25 cellular contexts compared by ENCODE assay signal in the genomic region with DNA sequence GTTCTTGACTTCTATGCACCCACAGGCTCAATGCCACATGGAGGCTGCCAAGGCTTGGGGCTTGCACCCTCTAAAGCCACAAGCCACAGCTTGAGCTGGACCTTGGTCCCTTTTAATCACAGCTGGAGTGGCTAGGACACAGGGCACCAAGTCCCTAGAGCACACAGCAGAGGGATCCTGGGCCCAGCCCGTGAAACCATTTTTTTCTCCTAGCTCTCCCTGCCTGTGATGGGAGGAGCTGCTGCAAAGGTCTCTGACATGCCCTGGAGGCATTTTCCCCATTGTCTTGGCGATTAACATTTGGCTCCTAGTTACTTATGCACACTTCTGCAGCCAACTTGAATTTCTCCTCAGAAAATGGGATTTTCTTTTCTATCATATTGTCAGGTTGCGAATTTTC.
DNase-seq lines count a peak whose midpoint lies in the region; ATAC-seq and TF ChIP-seq lines count a peak whose summit lies in the region.
"Had no signal": no experiment of that assay in that cellular context is flagged by ENCODE, and none has a peak within 500 bp of the region (broad histone marks: within the 10 kb centered on the region; RNA-seq: fewer than 3 reads in every experiment).

No MANE protein-coding gene starts in this region.

- no peak overlapping the region for H2AK5ac ChIP-seq in mesendoderm (ENCODE audit: low read length)

- H3K4me3 ChIP-seq in GM23338, result no peak overlapping the region
- no peak overlapping the region for H3K4me3 ChIP-seq in NT2/D1 (ENCODE audit: insufficient read length, low read depth)
- no peak overlapping the region for H3K4me3 ChIP-seq in mesendoderm (ENCODE audit: low read length)
- H3K4me3 ChIP-seq in vagina, result no peak overlapping the region
- H3K4me3 ChIP-seq in prostate gland, result no peak overlapping the region
- H3K4me3 ChIP-seq: BLaER1 had no signal

- H3K9me2 ChIP-seq in GM23338 (ENCODE audit: insufficient read depth), result 0 out of 2 replicates have a peak, but pooled peaks cover 3% of the 10 kb centered on the region

- H3K27ac Mint-ChIP-seq in GM23338 (no peak overlapping the region), WTC11 (no peak overlapping the region)
- H3K27ac Mint-ChIP-seq: CD14-positive monocyte; CD4-positive, alpha-beta memory T cell; CD8-positive, alpha-beta memory T cell had no signal

- H3K36me3 Mint-ChIP-seq in GM23338 (ENCODE audit: low read depth), result peaks cover 32% of the 10 kb centered on the region
- H3K36me3 Mint-ChIP-seq in WTC11, result peaks cover 22% of the 10 kb centered on the region
- H3K36me3 Mint-ChIP-seq: CD14-positive monocyte; CD4-positive, alpha-beta memory T cell; CD4-positive, CD25-positive, alpha-beta regulatory T cell; CD8-positive, alpha-beta memory T cell had no signal

- no peak for TF ChIP-seq CTCF in GM23338 (conservative IDR thresholded peaks at IDR 0.05; ENCODE audit: low read depth in 2 of 2)
- TF ChIP-seq CTCF in WTC11 (IDR thresholded peaks at IDR 0.05), result no peak
- no peak for TF ChIP-seq CTCF in vagina (IDR thresholded peaks at IDR 0.05)
- no peak for TF ChIP-seq CTCF in prostate gland (IDR thresholded peaks at IDR 0.05)

- peak; percentile 27 for DNase-seq in GM23338 (ENCODE audit: low spot score)
- DNase-seq in NT2/D1 (ENCODE audit: low read depth, low spot score), result peak; percentile 3
- DNase-seq in WTC11 (ENCODE audit: low spot score), result no peak
- peak; percentile 22 for DNase-seq in mesendoderm
- no peak for DNase-seq in SHP77 treated with DMSO at 0.1 percent for 48 hours (lab: John Stamatoyannopoulos, UW)
- no peak for DNase-seq in vagina (ENCODE audit: extremely low spot score in 2 of 2)
- no peak for DNase-seq in prostate gland (ENCODE audit: low spot score)
- DNase-seq: 8988T; ACHN; BE2C; C1 segment of cervical spinal cord; CD4-positive, alpha-beta memory T cell; CD4-positive, CD25-positive, alpha-beta regulatory T cell; CD8-positive, alpha-beta memory T cell; COR-L47; DMS 273 treated with DMSO at 0.1 percent for 48 hours; DMS153; DMS53; DMS79; DND-41; EL; GF-D8 had no signal

- H3K9ac ChIP-seq in NT2/D1 (ENCODE audit: insufficient read length, low read depth), result no peak overlapping the region
- H3K9ac ChIP-seq in mesendoderm (ENCODE audit: low read length), result no peak overlapping the region
- H3K9ac ChIP-seq: BLaER1 had no signal

- H3K79me2 ChIP-seq in GM23338 (replicated peaks; ENCODE audit: insufficient read depth) (no peaks in the 10 kb centered on the region), mesendoderm (ENCODE audit: control insufficient read depth, insufficient read depth, low read length) (no peaks in the 10 kb centered on the region)

- no peak overlapping the region for H2BK120ac ChIP-seq in mesendoderm (ENCODE audit: low read depth, low read length)

- ATAC-seq in GM23338 (peak; percentile 73), WTC11 (peak; percentile 62)
- ATAC-seq in activated CD4-positive, CD25-positive, alpha-beta regulatory T cell treated with anti-CD3 and anti-CD28 coated beads, Interleukin-2, amount 50 U/mL, for 24 hours, result no peak

- no peak overlapping the region for H3K56ac ChIP-seq in mesendoderm (ENCODE audit: low read length)

- no peak overlapping the region for H4K8ac ChIP-seq in mesendoderm (ENCODE audit: low read depth, low read length)

- no peak overlapping the region for H3K18ac ChIP-seq in mesendoderm (ENCODE audit: low read length)

- no peaks in the 10 kb centered on the region for H3K27me3 ChIP-seq in GM23338 (ENCODE audit: insufficient read depth)
- H3K27me3 ChIP-seq in NT2/D1 (ENCODE audit: insufficient read depth, insufficient read length), result no peaks in the 10 kb centered on the region
- H3K27me3 ChIP-seq in mesendoderm (ENCODE audit: insufficient read depth, low read length, poor library complexity), result no peaks in the 10 kb centered on the region
- no peaks in the 10 kb centered on the region for H3K27me3 ChIP-seq in vagina
- H3K27me3 ChIP-seq in prostate gland (replicated peaks; ENCODE audit: insufficient read depth), result no peaks in the 10 kb centered on the region
- H3K27me3 ChIP-seq: BE2C, BLaER1 had no signal

- no peak overlapping the region for H3K4me3 Mint-ChIP-seq in GM23338
- H3K4me3 Mint-ChIP-seq in WTC11, result no peak overlapping the region
- H3K4me3 Mint-ChIP-seq: CD14-positive monocyte; CD4-positive, alpha-beta memory T cell; CD4-positive, CD25-positive, alpha-beta regulatory T cell; CD8-positive, alpha-beta memory T cell had no signal

- no peak overlapping the region for H3K4ac ChIP-seq in mesendoderm (ENCODE audit: low read depth, low read length)

- H2BK5ac ChIP-seq in mesendoderm (ENCODE audit: low read length), result no peak overlapping the region

- intact Hi-C loops in vagina (cut with DNase I) (no loop called here), prostate gland (cut with DNase I) (no loop called here)

- TF ChIP-seq POLR2A in vagina (IDR thresholded peaks at IDR 0.05), result no peak
- no peak for TF ChIP-seq POLR2A in prostate gland (IDR thresholded peaks at IDR 0.05)

- no peak overlapping the region for H2AFZ ChIP-seq in GM23338

- H2BK15ac ChIP-seq in mesendoderm (replicated peaks; ENCODE audit: low read depth), result no peak overlapping the region

- POLR2A ChIA-PET in WTC11 (lab: Charles Lee), result no interaction called here

- peaks cover 1% of the 10 kb centered on the region for H3K79me1 ChIP-seq in mesendoderm (ENCODE audit: low read length)

- no peak overlapping the region for H3K27ac ChIP-seq in GM23338 (ENCODE audit: low read depth)
- no peak overlapping the region for H3K27ac ChIP-seq in mesendoderm (ENCODE audit: low read depth, low read length)
- no peak overlapping the region for H3K27ac ChIP-seq in vagina
- no peak overlapping the region for H3K27ac ChIP-seq in prostate gland
- H3K27ac ChIP-seq: BLaER1 had no signal

- H3K27me3 Mint-ChIP-seq in GM23338 (ENCODE audit: insufficient read depth, low read depth, poor library complexity) (peaks cover 7% of the 10 kb centered on the region), WTC11 (ENCODE audit: low read depth) (no peaks in the 10 kb centered on the region; the same call in 1 of the 2 replicates)
- H3K27me3 Mint-ChIP-seq: CD4-positive, alpha-beta memory T cell; CD4-positive, CD25-positive, alpha-beta regulatory T cell; CD8-positive, alpha-beta memory T cell had no signal

- H3K9me3 Mint-ChIP-seq in GM23338 (peaks cover 13% of the 10 kb centered on the region; the same call in 2 of the 3 replicates), WTC11 (peaks cover 17% of the 10 kb centered on the region)

- WGBS in mesendoderm (ENCODE audit: extremely low coverage, insufficient coverage, low lambda C conversion rate), result no CpG with 5 or more reads among the region's 3 CpGs
- 74% methylated on average over 3 of the region's 3 CpGs for WGBS in prostate gland

- H3K4me1 Mint-ChIP-seq in GM23338 (peaks cover 24% of the 10 kb centered on the region), WTC11 (peaks cover 22% of the 10 kb centered on the region)
- H3K4me1 Mint-ChIP-seq: CD14-positive monocyte; CD4-positive, alpha-beta memory T cell; CD8-positive, alpha-beta memory T cell had no signal

- H4K20me1 ChIP-seq in GM23338 (replicated peaks; ENCODE audit: insufficient read depth), result 0 out of 2 replicates have a peak, but pooled peaks cover 3% of the 10 kb centered on the region
- H4K20me1 ChIP-seq: BLaER1 had no signal

- no peak overlapping the region for H3K23ac ChIP-seq in mesendoderm (ENCODE audit: low read length)

- H3K4me2 ChIP-seq in GM23338, result no peak overlapping the region
- no peak overlapping the region for H3K4me2 ChIP-seq in mesendoderm (ENCODE audit: low read length)
- H3K4me2 ChIP-seq: BLaER1 had no signal

- no peaks in the 10 kb centered on the region for H3F3A ChIP-seq in GM23338 (replicated peaks; ENCODE audit: low read depth)

- H3K36me3 ChIP-seq in GM23338 (ENCODE audit: insufficient read depth), result no peaks in the 10 kb centered on the region
- H3K36me3 ChIP-seq in NT2/D1 (ENCODE audit: insufficient read depth, insufficient read length, low read length), result no peaks in the 10 kb centered on the region
- H3K36me3 ChIP-seq in mesendoderm (ENCODE audit: control insufficient read depth, insufficient read depth, low read length), result no peaks in the 10 kb centered on the region
- no peaks in the 10 kb centered on the region for H3K36me3 ChIP-seq in vagina
- no peaks in the 10 kb centered on the region for H3K36me3 ChIP-seq in prostate gland
- H3K36me3 ChIP-seq: BE2C, BLaER1 had no signal

- CTCF ChIA-PET in WTC11 (lab: Charles Lee), result no interaction called here

- H3K9me3 ChIP-seq in NT2/D1 (ENCODE audit: insufficient read depth, low read length), result peaks cover 8% of the 10 kb centered on the region; the same call in 1 of the 2 replicates
- H3K9me3 ChIP-seq in vagina, result no peaks in the 10 kb centered on the region
- H3K9me3 ChIP-seq in prostate gland, result no peaks in the 10 kb centered on the region
- H3K9me3 ChIP-seq: BE2C, BLaER1 had no signal

- H4K5ac ChIP-seq in mesendoderm (ENCODE audit: low read length), result no peak overlapping the region

- H3K4me1 ChIP-seq in GM23338 (ENCODE audit: insufficient read depth) (peaks cover 14% of the 10 kb centered on the region), NT2/D1 (ENCODE audit: insufficient read depth, insufficient read length) (no peaks in the 10 kb centered on the region), mesendoderm (ENCODE audit: control insufficient read depth, low read depth, low read length) (no peaks in the 10 kb centered on the region), vagina (no peaks in the 10 kb centered on the region), prostate gland (replicated peaks) (no peaks in the 10 kb centered on the region)
- H3K4me1 ChIP-seq: BE2C, BLaER1 had no signal

TF ChIP-seq in GM23338, 12 proteins besides CTCF, POLR2A, EP300 and RAD21 (continues in another document):
- TF ChIP-seq POLR2AphosphoS5 (IDR thresholded peaks at IDR 0.05; ENCODE audit: low read depth) (no peak), ZNF331 (CRISPR knock-in tag; IDR thresholded peaks at IDR 0.05; ENCODE audit: low read depth) (no peak), JUNB (IDR thresholded peaks at IDR 0.05; ENCODE audit: unreplicated experiment) (no peak)

Comparison
In these comparisons a context has a peak if more than half of its experiments do, and no peak if none do; other contexts are left out.
1. ATAC-seq: peak in GM23338 (single experiment) and WTC11 (single experiment); none in activated CD4-positive, CD25-positive, alpha-beta regulatory T cell treated with anti-CD3 and anti-CD28 coated beads, Interleukin-2, amount 50 U/mL, for 24 hours (0 of 2).
2. DNase-seq: peak in GM23338 (single experiment), NT2/D1 (single experiment) and mesendoderm (single experiment); none in WTC11 (single experiment), SHP77 treated with DMSO at 0.1 percent for 48 hours (single experiment), vagina (0 of 2) and prostate gland (single experiment).